7 cellular contexts compared by ENCODE assay signal in genomic region chr7:7818179-7818578, GRCh38.
A peak's percentile ranks its signal among the peaks of the same experiment; 100 is the strongest.
DNase-seq lines count a peak whose midpoint lies in the region; ATAC-seq, FAIRE-seq and TF ChIP-seq lines count a peak whose summit lies in the region.
"Not testable (repeated sequence)": the region's sequence is repeated elsewhere in the genome, so short reads cannot be mapped to it uniquely, and the experiment has no call there.

No MANE protein-coding gene starts in this region.

- H3K4me1 Mint-ChIP-seq in CD4-positive, CD25-positive, alpha-beta regulatory T cell = peaks cover 19 to 45% (median 42%) of the 10 kb centered on the region in 4 donors
- H3K4me1 Mint-ChIP-seq in IgD-negative memory B cell (peaks cover 45 to 66% (median 51%) of the 10 kb centered on the region in 3 donors), activated B cell treated with CpG ODN at 0.5 μM for 24 hours (peaks cover 79% of the 10 kb centered on the region), memory B cell (peaks cover 45% of the 10 kb centered on the region)
- peaks cover 33 to 62% of the 10 kb centered on the region in 2 donors for H3K4me1 Mint-ChIP-seq in stimulated activated naive B cell treated with anti-CD40 and anti-IgM and Interleukin-4, amounts not matched to agents 10 μg/mL and 1 μg/mL and 100 μg/mL, for 72 hours

- POLR2A ChIA-PET in activated B cell treated with CpG ODN at 0.5 μM for 24 hours (lab: Charles Lee) = interaction anchor here (1.7 kb wide), 1 partner anchor 102 kb away, joined by 6 read pairs; no protein-coding TSS in a partner anchor
- POLR2A ChIA-PET in GM12878 (lab: Charles Lee) = interaction anchor here (1.1 to 2.9 kb wide), 2 partner anchors 149 to 152 kb away, joined by 4 to 10 read pairs; partner anchors contain the start of gene GLCCI1

- not testable (repeated sequence) for H3K4me2 ChIP-seq in GM12878 (ENCODE audit: control insufficient read depth, insufficient read depth)

- intact Hi-C loops in activated B cell treated with CpG ODN at 0.5 μM for 24 hours (cut with micrococcal nuclease) = not testable (repeated sequence)
- intact Hi-C loops in GM12878 (cut with micrococcal nuclease; ENCODE audit: unreplicated experiment) = loop anchor here (2.0 to 5.0 kb wide), 5 partner anchors 111 to 399 kb away; partner anchors contain the start of gene MIOS

- ATAC-seq in CD4-positive, CD25-positive, alpha-beta regulatory T cell (ENCODE audit: low read depth in 2 of 2); activated B cell treated with CpG ODN at 0.5 μM for 24 hours (ENCODE audit: low read depth); GM12878; memory B cell (ENCODE audit: low read depth); stimulated activated naive B cell treated with anti-CD40 and anti-IgM and Interleukin-4, amounts not matched to agents 10 μg/mL and 1 μg/mL and 100 μg/mL, for 72 hours (replicated peaks): not testable (repeated sequence)

- H4K20me1 ChIP-seq in GM12878 (ENCODE audit: control insufficient read depth, insufficient read depth) = not testable (repeated sequence)

- RAD21 ChIA-PET in GM12878 (lab: Charles Lee; ENCODE audit: unreplicated experiment) = interaction anchor here (0.7 to 7.7 kb wide), 13 partner anchors 45 to 372 kb away, joined by 3 to 56 read pairs (median 3); partner anchors contain the start of gene GLCCI1

- TF ChIP-seq EP300 in GM12878 (IDR thresholded peaks at IDR 0.05; ENCODE audit: borderline replicate concordance in 1 of 2, control insufficient read depth in 1 of 2, low read depth in 2 of 2, low read length in 2 of 2) = not testable (repeated sequence)

- peak; percentile 63 for FAIRE-seq in GM12891 (lab: Jason Lieb, UNC)
- FAIRE-seq in GM12878 (lab: Jason Lieb, UNC) = not testable (repeated sequence)

- not testable (repeated sequence) for H3K79me2 ChIP-seq in GM12878 (ENCODE audit: control insufficient read depth, insufficient read depth, low read length)

- H3K4me3 ChIP-seq in CD4-positive, CD25-positive, alpha-beta regulatory T cell (ENCODE audit: low read depth, low read length); GM12878: not testable (repeated sequence)

- not testable (repeated sequence) for H3K9me3 ChIP-seq in CD4-positive, CD25-positive, alpha-beta regulatory T cell (ENCODE audit: control insufficient read depth in 2 of 2, low read length in 2 of 2); GM12878 (replicated peaks; ENCODE audit: control insufficient read depth, insufficient read depth, low read length)

- H3K9me3 Mint-ChIP-seq in CD4-positive, CD25-positive, alpha-beta regulatory T cell; activated B cell treated with CpG ODN at 0.5 μM for 24 hours; memory B cell; stimulated activated naive B cell treated with anti-CD40 and anti-IgM and Interleukin-4, amounts not matched to agents 10 μg/mL and 1 μg/mL and 100 μg/mL, for 72 hours: not testable (repeated sequence)
- H3K9me3 Mint-ChIP-seq in IgD-negative memory B cell = peaks cover 2 to 14% (median 9%) of the 10 kb centered on the region in 3 donors

- peak overlapping the region in 2 of 3 donors; percentile 77 to 94 for H3K27ac Mint-ChIP-seq in CD4-positive, CD25-positive, alpha-beta regulatory T cell
- H3K27ac Mint-ChIP-seq in IgD-negative memory B cell (peak overlapping the region; percentile 67 to 96 (median 71)), activated B cell treated with CpG ODN at 0.5 μM for 24 hours (peak overlapping the region; percentile 59), memory B cell (peak overlapping the region; percentile 68)
- peak overlapping the region; percentile 59 for H3K27ac Mint-ChIP-seq in stimulated activated naive B cell treated with anti-CD40 and anti-IgM and Interleukin-4, amounts not matched to agents 10 μg/mL and 1 μg/mL and 100 μg/mL, for 72 hours

- not testable (repeated sequence) for TF ChIP-seq RAD21 in GM12878 (IDR thresholded peaks at IDR 0.05; ENCODE audit: insufficient read depth, low read depth, low read length)

- CTCF ChIA-PET in activated B cell treated with CpG ODN at 0.5 μM for 24 hours (lab: Charles Lee); GM12878 (lab: Yijun Ruan, JAX): not testable (repeated sequence)

- SMC1A ChIA-PET in GM12878 (lab: Charles Lee; ENCODE audit: uncharacterized antibody, unreplicated experiment) = interaction anchor here (1.1 to 7.4 kb wide), 17 partner anchors 9 to 381 kb away, joined by 3 to 43 read pairs (median 4); partner anchors contain the start of genes RPA3 and UMAD1

- BruUV-seq in GM12878 (replicated peaks; lab: Mats Ljungman, UMichigan) = not testable (repeated sequence)

- not testable (repeated sequence) for H3K27ac ChIP-seq in CD4-positive, CD25-positive, alpha-beta regulatory T cell (ENCODE audit: insufficient read depth, low read length, poor library complexity, severe bottlenecking); GM12878 (ENCODE audit: control insufficient read depth, insufficient read depth)

- H2AFZ ChIP-seq in GM12878 (ENCODE audit: control insufficient read depth, low read depth, low read length) = not testable (repeated sequence)

- in situ Hi-C loops in GM12878 (cut with MboI) = not testable (repeated sequence)

- not testable (repeated sequence) for DNase-seq in CD4-positive, CD25-positive, alpha-beta regulatory T cell; GM12891 (ENCODE audit: insufficient read length, low spot score); activated B cell treated with CpG ODN at 0.5 μM for 24 hours; GM12878 (ENCODE audit: low read depth, low spot score); memory B cell (ENCODE audit: low spot score in 2 of 2); stimulated activated naive B cell treated with anti-CD40 and anti-IgM and Interleukin-4, amounts not matched to agents 10 μg/mL and 1 μg/mL and 100 μg/mL, for 72 hours

- not testable (repeated sequence) for H3K27me3 ChIP-seq in CD4-positive, CD25-positive, alpha-beta regulatory T cell (ENCODE audit: control insufficient read depth, insufficient read depth, low read length); GM12878 (replicated peaks in 1 of 2; ENCODE audit: control insufficient read depth in 2 of 2, insufficient read depth in 2 of 2, low read length in 1 of 2)

- not testable (repeated sequence) for H3K9ac ChIP-seq in GM12878 (ENCODE audit: control insufficient read depth, insufficient read depth, low read length)

- WGBS in GM12878 (ENCODE audit: insufficient coverage, insufficient replicate concordance, low lambda C conversion rate, missing lambda C conversion rate) = 19% methylated on average over 2 of the region's 2 CpGs

- not testable (repeated sequence) for H3K27me3 Mint-ChIP-seq in CD4-positive, CD25-positive, alpha-beta regulatory T cell; IgD-negative memory B cell; activated B cell treated with CpG ODN at 0.5 μM for 24 hours; memory B cell; stimulated activated naive B cell treated with anti-CD40 and anti-IgM and Interleukin-4, amounts not matched to agents 10 μg/mL and 1 μg/mL and 100 μg/mL, for 72 hours

- H3K36me3 ChIP-seq in CD4-positive, CD25-positive, alpha-beta regulatory T cell (ENCODE audit: control insufficient read depth, insufficient read depth, low read length); GM12878 (ENCODE audit: control insufficient read depth in 2 of 2, insufficient read depth in 2 of 2, low read length in 1 of 2): not testable (repeated sequence)

- TF ChIP-seq POLR2A in GM12891 (IDR thresholded peaks at IDR 0.05; ENCODE audit: low read depth, low read length); GM12878 (IDR thresholded peaks at IDR 0.05; ENCODE audit: low read depth, low read length): not testable (repeated sequence)

- peak overlapping the region in 1 of 4 donors; percentile 8 for H3K4me3 Mint-ChIP-seq in CD4-positive, CD25-positive, alpha-beta regulatory T cell
- H3K4me3 Mint-ChIP-seq in IgD-negative memory B cell = peak overlapping the region in 3 of 4 donors; percentile 31 to 84 (median 58)
- H3K4me3 Mint-ChIP-seq in activated B cell treated with CpG ODN at 0.5 μM for 24 hours = peak overlapping the region; percentile 1
- H3K4me3 Mint-ChIP-seq in memory B cell; stimulated activated naive B cell treated with anti-CD40 and anti-IgM and Interleukin-4, amounts not matched to agents 10 μg/mL and 1 μg/mL and 100 μg/mL, for 72 hours: not testable (repeated sequence)

- H3K36me3 Mint-ChIP-seq in CD4-positive, CD25-positive, alpha-beta regulatory T cell; IgD-negative memory B cell; activated B cell treated with CpG ODN at 0.5 μM for 24 hours (ENCODE audit: low read depth); memory B cell: not testable (repeated sequence)
- peaks cover 11 to 15% of the 10 kb centered on the region in 2 donors for H3K36me3 Mint-ChIP-seq in stimulated activated naive B cell treated with anti-CD40 and anti-IgM and Interleukin-4, amounts not matched to agents 10 μg/mL and 1 μg/mL and 100 μg/mL, for 72 hours

- H3K4me1 ChIP-seq in CD4-positive, CD25-positive, alpha-beta regulatory T cell (ENCODE audit: control insufficient read depth, insufficient read depth, low read length, poor library complexity, severe bottlenecking) = peaks cover 16% of the 10 kb centered on the region
- peaks cover 50% of the 10 kb centered on the region for H3K4me1 ChIP-seq in GM12878 (ENCODE audit: control insufficient read depth, insufficient read depth, low read length)

- TF ChIP-seq CTCF in activated B cell treated with CpG ODN at 0.5 μM for 24 hours (IDR thresholded peaks at IDR 0.05); GM12878 (IDR thresholded peaks at IDR 0.05 in 2 of 3, conservative IDR thresholded peaks at IDR 0.05 in 1 of 3; ENCODE audit: control insufficient read depth in 2 of 3, extremely low read depth in 1 of 3, insufficient read depth in 1 of 3, low read depth in 3 of 3, low read length in 3 of 3): not testable (repeated sequence)

TF ChIP-seq in GM12878, 131 proteins besides CTCF, POLR2A, EP300 and RAD21 (continues in another document):
- peak; percentile 12 to 29; a peak in 2 of 4 replicates for TF ChIP-seq IKZF2 (IDR thresholded peaks at IDR 0.05)
- TF ChIP-seq MEF2A (IDR thresholded peaks at IDR 0.05; ENCODE audit: insufficient read depth, low read depth, low read length) = 0 out of 2 replicates have a peak, but pooled peaks have one; percentile 10
- TF ChIP-seq SMARCA5 (IDR thresholded peaks at IDR 0.05) = peak; percentile 80; the same call in 1 of the 2 replicates
- peak; percentile 93 for TF ChIP-seq ZNF217 (IDR thresholded peaks at IDR 0.05)
- TF ChIP-seq GATAD2B (conservative IDR thresholded peaks at IDR 0.05; ENCODE audit: low read depth) = 0 out of 2 replicates have a peak, but pooled peaks have one; percentile 21
